1 cellular context compared by ENCODE assay signal in the genomic region with DNA sequence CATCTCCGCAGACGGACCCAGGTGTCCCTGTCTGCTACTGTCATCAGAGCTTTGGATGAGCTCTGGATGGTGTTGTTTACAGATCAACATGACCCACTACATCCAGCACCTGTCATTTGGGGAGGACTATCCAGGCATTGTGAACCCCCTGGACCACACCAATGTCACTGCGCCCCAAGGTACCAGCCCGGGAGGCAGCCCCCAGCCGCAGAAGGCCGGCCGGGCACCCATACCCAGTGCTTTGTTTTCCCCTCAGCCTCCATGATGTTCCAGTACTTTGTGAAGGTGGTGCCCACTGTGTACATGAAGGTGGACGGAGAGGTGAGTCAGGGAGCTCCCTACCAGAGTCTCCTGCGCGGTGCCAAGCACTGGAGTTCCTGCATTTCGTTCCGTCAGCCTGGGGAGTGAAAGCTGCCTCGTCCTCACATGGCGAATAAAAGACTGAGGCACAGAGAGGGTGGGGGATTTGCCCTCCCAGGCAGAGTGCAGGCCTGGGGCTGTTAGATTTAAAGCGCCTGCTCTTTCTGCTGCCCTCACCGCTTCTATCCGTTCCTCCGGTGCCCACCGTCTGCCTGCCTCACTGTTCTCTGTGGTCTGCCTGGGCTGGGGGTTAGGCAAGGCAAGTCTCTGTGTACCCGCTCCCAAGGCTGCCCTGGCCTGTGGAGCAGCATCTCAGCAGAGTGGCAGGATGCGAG.
TF ChIP-seq lines count a peak whose summit lies in the region.

No MANE protein-coding gene starts in this region.

TF ChIP-seq in K562, 482 proteins besides CTCF, POLR2A, EP300 and RAD21:
- TF ChIP-seq RBFOX2 (IDR thresholded peaks at IDR 0.05; ENCODE audit: low read depth, low read length) (peak; percentile 30; the same call in 1 of the 2 replicates), POLR2B (IDR thresholded peaks at IDR 0.05; ENCODE audit: low read depth, partially characterized antibody) (no peak)
